9 cellular contexts compared by ENCODE assay signal in the genomic region with DNA sequence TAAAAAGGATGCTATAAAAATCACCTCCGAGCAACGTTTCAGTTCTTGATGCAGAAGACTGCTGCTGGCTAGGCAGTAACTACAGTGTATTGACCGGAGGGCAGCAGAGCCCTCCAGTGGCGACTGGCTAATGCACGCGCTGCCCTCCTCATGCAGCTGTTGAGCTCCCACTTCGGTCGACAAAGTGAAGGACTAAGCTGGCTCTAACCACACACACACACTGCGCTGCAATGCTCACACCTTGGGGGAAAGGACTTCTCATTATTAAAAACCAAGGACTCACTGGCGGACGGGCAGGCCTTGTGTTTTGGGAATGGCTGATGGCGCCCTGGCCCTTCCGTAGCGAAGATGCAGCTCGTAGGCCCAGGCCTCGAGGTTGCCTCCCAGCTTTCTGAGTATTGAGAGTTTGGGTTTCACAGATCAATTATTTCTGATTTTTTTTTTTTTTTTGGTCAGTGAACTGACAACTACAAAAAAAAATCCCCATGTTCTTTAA.
A peak's percentile ranks its signal among the peaks of the same experiment; 100 is the strongest.
DNase-seq lines count a peak whose midpoint lies in the region; ATAC-seq and TF ChIP-seq lines count a peak whose summit lies in the region.
"Had no signal": no experiment of that assay in that cellular context is flagged by ENCODE, and none has a peak within 500 bp of the region (broad histone marks: within the 10 kb centered on the region; RNA-seq: fewer than 3 reads in every experiment).

No MANE protein-coding gene starts in this region.

- peak overlapping the region; percentile 46 for H3K27ac Mint-ChIP-seq in activated naive CD4-positive, alpha-beta T cell treated with anti-CD3 and anti-CD28 coated beads for 36 hours
- H3K27ac Mint-ChIP-seq in glutamatergic neuron (ENCODE audit: unreplicated experiment), result no peak overlapping the region
- no peak overlapping the region for H3K27ac Mint-ChIP-seq in type B pancreatic cell
- H3K27ac Mint-ChIP-seq: activated naive CD4-positive, alpha-beta T cell treated with anti-CD3 and anti-CD28 coated beads, Interleukin-2, amount 50 U/mL, for 24 hours had no signal

- H3K4me3 Mint-ChIP-seq in activated naive CD4-positive, alpha-beta T cell treated with anti-CD3 and anti-CD28 coated beads for 36 hours, result no peak overlapping the region
- H3K4me3 Mint-ChIP-seq in glutamatergic neuron (ENCODE audit: unreplicated experiment), result no peak overlapping the region
- no peak overlapping the region for H3K4me3 Mint-ChIP-seq in type B pancreatic cell
- H3K4me3 Mint-ChIP-seq: activated naive CD4-positive, alpha-beta T cell treated with anti-CD3 and anti-CD28 coated beads, Interleukin-2, amount 50 U/mL, for 24 hours had no signal

- peaks cover 29% of the 10 kb centered on the region for H3K36me3 Mint-ChIP-seq in activated naive CD4-positive, alpha-beta T cell treated with anti-CD3 and anti-CD28 coated beads for 36 hours (ENCODE audit: low read depth)
- no peaks in the 10 kb centered on the region for H3K36me3 Mint-ChIP-seq in glutamatergic neuron (ENCODE audit: unreplicated experiment)
- H3K36me3 Mint-ChIP-seq in type B pancreatic cell, result peaks cover 36% of the 10 kb centered on the region

- DNase-seq in activated naive CD4-positive, alpha-beta T cell treated with anti-CD3 and anti-CD28 coated beads for 36 hours, result no peak
- no peak for DNase-seq in activated naive CD4-positive, alpha-beta T cell treated with Interleukin-2 at 50 U/mL for 16 hours
- DNase-seq in SK-MEL-5 (ENCODE audit: low read depth, low spot score) (peak; percentile 52), glutamatergic neuron (peak; percentile 73), type B pancreatic cell (ENCODE audit: extremely low spot score, unreplicated experiment) (no peak), UCSD-AML1 (lab: John Stamatoyannopoulos, UW; ENCODE audit: unreplicated experiment) (no peak)

- no peaks in the 10 kb centered on the region for H3K9me3 Mint-ChIP-seq in activated naive CD4-positive, alpha-beta T cell treated with anti-CD3 and anti-CD28 coated beads for 36 hours
- H3K9me3 Mint-ChIP-seq in glutamatergic neuron (ENCODE audit: unreplicated experiment), result peaks cover 6% of the 10 kb centered on the region
- no peaks in the 10 kb centered on the region for H3K9me3 Mint-ChIP-seq in type B pancreatic cell
- H3K9me3 Mint-ChIP-seq: activated naive CD4-positive, alpha-beta T cell treated with anti-CD3 and anti-CD28 coated beads, Interleukin-2, amount 50 U/mL, for 24 hours had no signal

- intact Hi-C loops in activated naive CD4-positive, alpha-beta T cell treated with anti-CD3 and anti-CD28 coated beads for 36 hours (cut with micrococcal nuclease), result loop anchor here (1.0 kb wide), 1 partner anchor 299 kb away; no protein-coding TSS in a partner anchor

- CTCF ChIA-PET in activated naive CD4-positive, alpha-beta T cell treated with anti-CD3 and anti-CD28 coated beads for 36 hours (lab: Charles Lee), result interaction anchor here (0.6 to 1.1 kb wide), 2 partner anchors 22 to 233 kb away, joined by 3 to 6 read pairs; no protein-coding TSS in a partner anchor

- ATAC-seq in GM21390 (IDR thresholded peaks at IDR 0.05; ENCODE audit: unreplicated experiment), result no peak
- no peak for ATAC-seq in activated CD4-positive, CD25-positive, alpha-beta regulatory T cell treated with anti-CD3 and anti-CD28 coated beads, Interleukin-2, amount 50 U/mL, for 24 hours

- TF ChIP-seq CTCF in glutamatergic neuron (IDR thresholded peaks at IDR 0.05; ENCODE audit: partially characterized antibody, unreplicated experiment), result peak; percentile 45
- TF ChIP-seq CTCF in type B pancreatic cell (conservative IDR thresholded peaks at IDR 0.05), result peak; percentile 71

- H3K4me1 Mint-ChIP-seq in activated naive CD4-positive, alpha-beta T cell treated with anti-CD3 and anti-CD28 coated beads for 36 hours (ENCODE audit: low read depth), result no peaks in the 10 kb centered on the region
- peaks cover 10% of the 10 kb centered on the region for H3K4me1 Mint-ChIP-seq in glutamatergic neuron (ENCODE audit: low read depth, unreplicated experiment)
- no peaks in the 10 kb centered on the region for H3K4me1 Mint-ChIP-seq in type B pancreatic cell (ENCODE audit: unreplicated experiment)
- H3K4me1 Mint-ChIP-seq: activated naive CD4-positive, alpha-beta T cell treated with anti-CD3 and anti-CD28 coated beads, Interleukin-2, amount 50 U/mL, for 24 hours had no signal

- in situ Hi-C loops in SK-MEL-5 (cut with HindIII; ENCODE audit: low pct_unique_long_range_greater_than_20kb, low sequenced_read_pairs), result no loop called here

- no peaks in the 10 kb centered on the region for H3K27me3 Mint-ChIP-seq in activated naive CD4-positive, alpha-beta T cell treated with anti-CD3 and anti-CD28 coated beads for 36 hours (ENCODE audit: low read depth)
- H3K27me3 Mint-ChIP-seq in glutamatergic neuron (ENCODE audit: unreplicated experiment) (peaks cover 3% of the 10 kb centered on the region), type B pancreatic cell (no peaks in the 10 kb centered on the region)
- H3K27me3 Mint-ChIP-seq: activated naive CD4-positive, alpha-beta T cell treated with anti-CD3 and anti-CD28 coated beads, Interleukin-2, amount 50 U/mL, for 24 hours had no signal

Comparison
In these comparisons a context has a peak if more than half of its experiments do, and no peak if none do; other contexts are left out.
1. DNase-seq: peak in SK-MEL-5 (single experiment) and glutamatergic neuron (single experiment); none in activated naive CD4-positive, alpha-beta T cell treated with anti-CD3 and anti-CD28 coated beads for 36 hours (single experiment), activated naive CD4-positive, alpha-beta T cell treated with Interleukin-2 at 50 U/mL for 16 hours (single experiment), type B pancreatic cell (single experiment) and UCSD-AML1 (single experiment).